16 cellular contexts compared by ENCODE assay signal in the genomic region with DNA sequence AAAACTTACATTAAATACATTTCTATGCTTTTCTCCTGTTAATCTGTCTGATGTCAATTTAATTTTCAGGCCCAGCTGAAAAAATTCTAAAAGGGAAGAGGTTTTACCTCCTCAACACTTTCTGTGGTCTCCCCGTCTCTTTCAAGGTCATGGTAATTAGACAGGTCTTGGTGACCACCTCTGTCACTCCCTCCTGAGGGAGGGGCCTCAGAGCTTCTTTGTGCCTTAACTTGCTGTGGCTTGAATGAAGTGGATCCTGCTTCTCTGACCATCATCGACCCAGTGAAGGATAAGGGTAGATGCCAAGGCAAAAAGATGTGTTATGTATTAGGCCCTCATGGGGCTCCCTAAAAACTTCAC. TPM values are rescaled to one million over a fixed set of nuclear protein-coding genes. Genes with fewer than 3 reads are reported as not detected.
DNase-seq lines count a peak whose midpoint lies in the region; ATAC-seq and TF ChIP-seq lines count a peak whose summit lies in the region.
"Had no signal": no experiment of that assay in that cellular context is flagged by ENCODE, and none has a peak within 500 bp of the region (broad histone marks: within the 10 kb centered on the region; RNA-seq: fewer than 3 reads in every experiment).

No MANE protein-coding gene starts in this region.

- H3K4me3 Mint-ChIP-seq in dendritic cell treated with granulocyte-macrophage colony-stimulating factor and Interleukin-4, amounts not matched to agents 40 ng/mL and 50 ng/mL, for 4 days = no peak overlapping the region
- H3K4me3 Mint-ChIP-seq: GM23338 had no signal

- H3K4me1 Mint-ChIP-seq in dendritic cell treated with granulocyte-macrophage colony-stimulating factor and Interleukin-4, amounts not matched to agents 40 ng/mL and 50 ng/mL, for 4 days (ENCODE audit: low read depth) = peaks cover 40% of the 10 kb centered on the region
- H3K4me1 Mint-ChIP-seq: GM23338 had no signal

- DNase-seq in GM12864 (ENCODE audit: low read depth) (peak; percentile 45), SJCRH30 (peak; percentile 14 to 36), GM13976 (ENCODE audit: low spot score) (no peak), ecto neural progenitor cell (ENCODE audit: low spot score) (no peak), SHP77 treated with DMSO at 0.1 percent for 48 hours (lab: John Stamatoyannopoulos, UW) (no peak)
- DNase-seq: activated CD8-positive, alpha-beta memory T cell treated with anti-CD3 and anti-CD28 coated beads, Interleukin-2, amount 50 U/mL, for 4 hours; NCI-H1092 treated with DMSO at 0.1 percent for 48 hours; NK-92 treated with Interleukin-12 subunit alpha and Interleukin-12 subunit beta, amount 100 ng/mL, for 24 hours; posterior cingulate gyrus; SIG-M5 had no signal

- H3K27ac Mint-ChIP-seq in dendritic cell treated with granulocyte-macrophage colony-stimulating factor and Interleukin-4, amounts not matched to agents 40 ng/mL and 50 ng/mL, for 4 days = peak overlapping the region; percentile 85
- H3K27ac Mint-ChIP-seq: GM23338 had no signal

- peaks cover 8% of the 10 kb centered on the region for H3K9me3 Mint-ChIP-seq in dendritic cell treated with granulocyte-macrophage colony-stimulating factor and Interleukin-4, amounts not matched to agents 40 ng/mL and 50 ng/mL, for 4 days
- H3K9me3 Mint-ChIP-seq: GM23338 had no signal

- no peaks in the 10 kb centered on the region for H3K27me3 Mint-ChIP-seq in dendritic cell treated with granulocyte-macrophage colony-stimulating factor and Interleukin-4, amounts not matched to agents 40 ng/mL and 50 ng/mL, for 4 days

- H3K4me1 ChIP-seq in BLaER1 (peaks cover 55% of the 10 kb centered on the region), SJCRH30 (peaks cover 9% of the 10 kb centered on the region)

- H3K4me3 ChIP-seq in BLaER1 (no peak overlapping the region), GM12864 (ENCODE audit: low read depth, low read length) (no peak overlapping the region), SJCRH30 (no peak overlapping the region)
- H3K4me3 ChIP-seq: GM23338, smooth muscle cell had no signal

- no peak for ATAC-seq in HG03460 (IDR thresholded peaks at IDR 0.05; ENCODE audit: unreplicated experiment)
- ATAC-seq: GM23338, HepG2 had no signal

- H3K27ac ChIP-seq in BLaER1 = no peak overlapping the region
- peak overlapping the region; percentile 2; the same call in 1 of the 2 replicates for H3K27ac ChIP-seq in SJCRH30

- H3K36me3 ChIP-seq in BLaER1 (no peaks in the 10 kb centered on the region), SJCRH30 (no peaks in the 10 kb centered on the region)

- intact Hi-C loops in dendritic cell treated with granulocyte-macrophage colony-stimulating factor and Interleukin-4, amounts not matched to agents 40 ng/mL and 50 ng/mL, for 4 days (cut with micrococcal nuclease) = no loop called here

- no peak for TF ChIP-seq CTCF in GM12864 (IDR thresholded peaks at IDR 0.05; ENCODE audit: low read depth, low read length, missing control alignments)
- TF ChIP-seq CTCF in GM13976 (IDR thresholded peaks at IDR 0.05; ENCODE audit: borderline replicate concordance, control extremely low read depth, extremely low read depth, insufficient read depth, missing control alignments) = no peak

- H3K9me3 ChIP-seq in BLaER1 (peaks cover 10% of the 10 kb centered on the region), SJCRH30 (replicated peaks) (no peaks in the 10 kb centered on the region)

- H3K27me3 ChIP-seq in BLaER1 = no peaks in the 10 kb centered on the region
- H3K27me3 ChIP-seq in SJCRH30 = no peaks in the 10 kb centered on the region

- peak overlapping the region; percentile 51 for H3K4me2 ChIP-seq in BLaER1
- H3K4me2 ChIP-seq: GM23338, smooth muscle cell had no signal

- in situ Hi-C loops in GM13976 (cut with MboI; ENCODE audit: low sequenced_read_pairs, unreplicated experiment) = no loop called here

- no peak overlapping the region for H3K9ac ChIP-seq in BLaER1

- H3K36me3 Mint-ChIP-seq in dendritic cell treated with granulocyte-macrophage colony-stimulating factor and Interleukin-4, amounts not matched to agents 40 ng/mL and 50 ng/mL, for 4 days (ENCODE audit: low read depth) = peaks cover 6% of the 10 kb centered on the region

- H4K20me1 ChIP-seq in BLaER1 = no peaks in the 10 kb centered on the region

RNA-seq across cellular contexts. Expression of gene OSBPL9, which starts 40.8 kb away (rescaled TPM):
- 144 and 147 TPM in 2 replicates for total RNA-seq in SJCRH30 (2014; rRNA removed; shearing (Covaris generic))

RNA-seq across cellular contexts. Expression of gene EPS15, which starts 57.0 kb away (rescaled TPM):
- total RNA-seq in SJCRH30 (2014; rRNA removed; shearing (Covaris generic)) = 30.1 and 34.7 TPM in 2 replicates

Comparison
In these comparisons a context has a peak if more than half of its experiments do, and no peak if none do; other contexts are left out.
1. DNase-seq: peak in GM12864 (single experiment) and SJCRH30 (2 of 2); none in GM13976 (single experiment), ecto neural progenitor cell (single experiment) and SHP77 treated with DMSO at 0.1 percent for 48 hours (single experiment).